ENCODE assay signal across 22 cellular contexts in genomic region chr2:203973000-203973399, GRCh38. TPM values are rescaled to one million over a fixed set of nuclear protein-coding genes. Genes with fewer than 3 reads are reported as not detected.
DNase-seq lines count a peak whose midpoint lies in the region; ATAC-seq and TF ChIP-seq lines count a peak whose summit lies in the region.
"Had no signal": no experiment of that assay in that cellular context is flagged by ENCODE, and none has a peak within 500 bp of the region (broad histone marks: within the 10 kb centered on the region; RNA-seq: fewer than 3 reads in every experiment).

No MANE protein-coding gene starts in this region.

- no peak for TF ChIP-seq CTCF in A673 (conservative IDR thresholded peaks at IDR 0.05; ENCODE audit: low read depth, low read length)

- CTCF ChIA-PET in A673 (lab: Charles Lee), result interaction anchor here (0.7 kb wide), 1 partner anchor 211 kb away, joined by 6 read pairs; no protein-coding TSS in a partner anchor

- no peaks in the 10 kb centered on the region for H3K9me3 ChIP-seq in A673 (ENCODE audit: low read depth, low read length, poor library complexity, severe bottlenecking)
- H3K9me3 ChIP-seq: gastroesophageal sphincter, transverse colon had no signal

- intact Hi-C loops in A673 (cut with micrococcal nuclease; ENCODE audit: unreplicated experiment), result no loop called here

- H3K36me3 ChIP-seq in A673 (ENCODE audit: insufficient read depth, low read length, poor library complexity, severe bottlenecking), result no peaks in the 10 kb centered on the region
- H3K36me3 ChIP-seq: gastroesophageal sphincter, transverse colon had no signal

- no peaks in the 10 kb centered on the region for H3K4me1 ChIP-seq in A673 (ENCODE audit: insufficient read depth, low read length, poor library complexity, severe bottlenecking)
- H3K4me1 ChIP-seq: A549, transverse colon had no signal

- BruUV-seq in A673 (replicated peaks; lab: Mats Ljungman, UMichigan), result no TSS peak

- H3K27ac ChIP-seq in A673 (ENCODE audit: low read depth, low read length, poor library complexity, severe bottlenecking), result no peak overlapping the region
- H3K27ac ChIP-seq: A549, gastroesophageal sphincter, transverse colon had no signal

- POLR2A ChIA-PET in A673 (lab: Charles Lee; ENCODE audit: low non-redundant PET), result no interaction called here

- no peak overlapping the region for H3K4me3 ChIP-seq in A673 (ENCODE audit: low read depth, low read length, poor library complexity, severe bottlenecking)
- H3K4me3 ChIP-seq: A549, gastroesophageal sphincter, transverse colon had no signal

- no peak for DNase-seq in Ammon's horn (ENCODE audit: low spot score)
- no peak for DNase-seq in A673 (ENCODE audit: low spot score)
- no peak for DNase-seq in NCI-H526 (lab: John Stamatoyannopoulos, UW)
- DNase-seq in stimulated activated CD4-positive, alpha-beta T cell treated with anti-CD3 and anti-CD28 coated beads, Interleukin-4, amount 100 ng/mL, for 4 hours, result no peak
- DNase-seq: activated CD4-positive, alpha-beta T cell treated with anti-CD3 and anti-CD28 coated beads, Interleukin-2, amount 50 U/mL, for 4 hours; activated T-cell treated with anti-CD3 and anti-CD28 coated beads, Interleukin-2, amount 50 U/mL, for 1 hour; CD4-positive, alpha-beta T cell; erythroblast; NCI-H1694; retina; stimulated activated naive CD4-positive, alpha-beta T cell treated with Interleukin-2 at 50 U/mL for 16 hours; SW 1271; transverse colon had no signal

- ATAC-seq in GM18498 (IDR thresholded peaks at IDR 0.05; ENCODE audit: unreplicated experiment) (peak; percentile 70), GM19324 (IDR thresholded peaks at IDR 0.05; ENCODE audit: low FRiP score, unreplicated experiment) (peak; percentile 67), HG02642 (IDR thresholded peaks at IDR 0.05; ENCODE audit: poor library complexity, unreplicated experiment) (peak; percentile 56), HG03354 (IDR thresholded peaks at IDR 0.05; ENCODE audit: poor library complexity, severe bottlenecking, unreplicated experiment) (peak; percentile 84)
- ATAC-seq: A549, gastroesophageal sphincter, left lobe of liver had no signal

- H3K27me3 ChIP-seq in A673 (replicated peaks; ENCODE audit: insufficient read depth, low read depth, low read length, poor library complexity), result peaks cover 9% of the 10 kb centered on the region
- H3K27me3 ChIP-seq: gastroesophageal sphincter, transverse colon had no signal

RNA-seq across cellular contexts. Expression of gene ICOS, which starts 36.4 kb away (rescaled TPM):
- not detected in 2 replicates for total RNA-seq in A673 (2021)
- total RNA-seq: dermis microvascular lymphatic vessel endothelial cell, MCF 10A had no signal
